ENCODE assay signal across 11 cellular contexts in the genomic region with DNA sequence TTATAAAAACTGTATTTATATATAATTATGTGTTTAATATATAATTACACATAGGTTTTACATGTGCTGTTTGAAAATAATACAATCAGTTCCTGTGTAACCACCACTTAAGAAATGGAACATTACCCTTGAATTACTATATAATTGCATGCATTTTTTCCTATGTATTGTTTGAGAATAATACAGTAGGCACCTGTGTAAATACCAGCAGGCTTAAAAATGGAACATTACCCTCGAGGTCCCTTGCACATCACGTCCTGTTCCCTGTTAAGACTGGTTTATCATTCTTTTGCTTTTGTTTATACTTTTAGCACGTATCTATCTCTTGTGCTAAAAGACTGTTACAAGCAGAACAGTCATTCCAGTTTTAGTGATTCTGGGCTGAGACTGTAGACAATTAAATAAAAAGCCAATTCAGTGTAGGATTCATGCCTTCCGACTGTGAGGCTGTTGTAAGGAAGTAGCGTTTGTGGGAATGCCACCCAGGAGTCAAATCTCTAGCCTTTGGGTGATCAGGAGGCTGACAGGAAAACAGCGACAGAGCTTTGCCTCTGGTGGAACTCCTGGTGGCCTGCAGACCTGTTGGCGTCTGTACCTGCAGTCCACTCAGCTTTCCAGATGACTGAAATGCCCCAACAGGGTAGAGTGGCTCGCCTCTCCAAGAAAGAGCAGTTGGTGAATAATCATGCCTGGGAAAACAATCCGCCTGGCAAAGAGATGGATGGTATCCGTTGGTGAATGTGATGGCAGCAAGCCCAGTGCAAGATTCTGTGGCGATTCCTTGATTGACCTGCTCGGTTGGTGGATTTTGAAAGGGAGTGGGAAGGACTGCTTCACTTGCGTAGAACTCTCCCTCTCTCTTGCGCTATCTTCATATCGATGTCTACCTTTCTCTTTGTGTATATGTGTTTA. TPM values are rescaled to one million over a fixed set of nuclear protein-coding genes. Genes with fewer than 3 reads are reported as not detected.
DNase-seq lines count a peak whose midpoint lies in the region; TF ChIP-seq lines count a peak whose summit lies in the region.
"Had no signal": no experiment of that assay in that cellular context is flagged by ENCODE, and none has a peak within 500 bp of the region (broad histone marks: within the 10 kb centered on the region; RNA-seq: fewer than 3 reads in every experiment).

No MANE protein-coding gene starts in this region.

- H3K27ac ChIP-seq in esophagus (ENCODE audit: low read depth in 2 of 2, low read length in 1 of 2), result peak overlapping the region; percentile 47 to 82
- no peak overlapping the region for H3K27ac ChIP-seq in esophagus muscularis mucosa (replicated peaks in 1 of 4)
- H3K27ac ChIP-seq: SK-N-MC had no signal

- WGBS in esophagus, 2 donors, result 46 to 62% methylated on average over 15 of the region's 15 CpGs
- 75% methylated on average over 15 of the region's 15 CpGs for WGBS in esophagus muscularis mucosa

- intact Hi-C loops in esophagus muscularis mucosa (cut with DNase I), result no loop called here

- H3K36me3 ChIP-seq in esophagus (ENCODE audit: control insufficient read depth in 2 of 2, insufficient read depth in 2 of 2, low read length in 1 of 2) (no peaks in the 10 kb centered on the region), esophagus muscularis mucosa (no peaks in the 10 kb centered on the region)

- peaks cover 3 to 5% of the 10 kb centered on the region in 2 donors for H3K9me3 ChIP-seq in esophagus (ENCODE audit: control insufficient read depth in 2 of 2, insufficient read depth in 1 of 2, low read depth in 1 of 2, low read length in 1 of 2)
- H3K9me3 ChIP-seq in esophagus muscularis mucosa, result peaks cover 0 to 12% (median 0%) of the 10 kb centered on the region in 4 donors

- H3K4me3 ChIP-seq in esophagus (ENCODE audit: low read depth in 1 of 2, low read length in 2 of 2), result no peak overlapping the region
- no peak overlapping the region for H3K4me3 ChIP-seq in esophagus muscularis mucosa
- H3K4me3 ChIP-seq: SK-N-MC had no signal

- DNase-seq in COLO668 (lab: John Stamatoyannopoulos, UW; ENCODE audit: unreplicated experiment) (peak; percentile 68), NCI-H1105 treated with DMSO at 0.1 percent for 48 hours (lab: John Stamatoyannopoulos, UW) (peak; percentile 90), NCI-H446 treated with DMSO at 0.1 percent for 48 hours (lab: John Stamatoyannopoulos, UW) (peak; percentile 89), NOMO-1 treated with dmso at 0.1 percent for 144 hours (lab: John Stamatoyannopoulos, UW; ENCODE audit: unreplicated experiment) (no peak), esophagus muscularis mucosa (ENCODE audit: extremely low spot score) (no peak), erythroblast (lab: John Stamatoyannopoulos, UW) (no peak)
- DNase-seq in activated naive CD4-positive, alpha-beta T cell treated with Interleukin-2 at 50 U/mL for 16 hours, result no peak
- DNase-seq: GOT3, NCI-H226 had no signal

- no peaks in the 10 kb centered on the region for H3K27me3 ChIP-seq in esophagus (ENCODE audit: control insufficient read depth in 1 of 2, insufficient read depth in 2 of 2, low read length in 2 of 2)
- no peaks in the 10 kb centered on the region for H3K27me3 ChIP-seq in esophagus muscularis mucosa

- TF ChIP-seq POLR2A in esophagus muscularis mucosa (IDR thresholded peaks at IDR 0.05; ENCODE audit: low read depth) (no peak), erythroblast (IDR thresholded peaks at IDR 0.05; ENCODE audit: low read length) (no peak)

- H3K4me1 ChIP-seq in esophagus (ENCODE audit: control insufficient read depth in 2 of 2, insufficient read depth in 2 of 2, low read length in 1 of 2) (peaks cover 0 to 9% of the 10 kb centered on the region in 2 donors), esophagus muscularis mucosa (peaks cover 0 to 14% (median 4%) of the 10 kb centered on the region in 4 donors)

- no peak for TF ChIP-seq CTCF in esophagus muscularis mucosa (IDR thresholded peaks at IDR 0.05)

- TF ChIP-seq EP300 in esophagus muscularis mucosa (IDR thresholded peaks at IDR 0.05), result no peak

RNA-seq across cellular contexts. Expression of a gene that starts 58.0 kb away (rescaled TPM):
- polyA plus RNA-seq in esophagus, result under 1 TPM; 0.41 to 0.79 TPM
- 1 to 10 TPM; 5.3 to 6.6 (median 6.2) TPM for total RNA-seq in esophagus muscularis mucosa

Comparison
In these comparisons a context has a peak if more than half of its experiments do, and no peak if none do; other contexts are left out.
1. DNase-seq: peak in COLO668 (single experiment), NCI-H1105 treated with DMSO at 0.1 percent for 48 hours (single experiment) and NCI-H446 treated with DMSO at 0.1 percent for 48 hours (single experiment); none in NOMO-1 treated with dmso at 0.1 percent for 144 hours (single experiment), activated naive CD4-positive, alpha-beta T cell treated with Interleukin-2 at 50 U/mL for 16 hours (single experiment), esophagus muscularis mucosa (single experiment) and erythroblast (0 of 2).
2. H3K27ac ChIP-seq: peak in esophagus (2 of 2); none in esophagus muscularis mucosa (0 of 4).